ENCODE assay signal across 25 cellular contexts in the genomic region with DNA sequence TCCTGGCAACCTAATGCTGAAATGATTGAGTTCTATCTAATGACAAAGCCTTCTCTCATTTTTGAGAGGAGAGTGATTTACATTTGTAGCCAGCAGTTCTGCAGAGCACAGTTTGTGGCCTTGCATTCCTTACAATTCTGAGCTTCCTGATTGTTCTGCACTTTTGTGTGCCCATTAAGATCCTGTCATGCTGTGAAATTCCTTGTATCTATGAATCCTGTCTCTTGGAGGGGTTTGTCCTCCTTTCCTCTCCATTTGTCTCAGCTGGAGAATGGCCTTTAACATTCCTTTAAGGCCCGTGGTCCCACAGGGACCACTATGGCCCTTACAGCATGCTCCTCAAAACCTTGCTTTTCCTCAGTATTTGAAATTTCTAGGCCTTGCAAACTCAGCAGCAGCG. TPM values are rescaled to one million over a fixed set of nuclear protein-coding genes. Genes with fewer than 3 reads are reported as not detected.
DNase-seq lines count a peak whose midpoint lies in the region; ATAC-seq, FAIRE-seq and TF ChIP-seq lines count a peak whose summit lies in the region.
"Had no signal": no experiment of that assay in that cellular context is flagged by ENCODE, and none has a peak within 500 bp of the region (broad histone marks: within the 10 kb centered on the region; RNA-seq: fewer than 3 reads in every experiment).

No MANE protein-coding gene starts in this region.

- no peak overlapping the region for H2AFZ ChIP-seq in H9 (ENCODE audit: low read length)
- H2AFZ ChIP-seq in astrocyte (ENCODE audit: low read depth, low read length) = no peak overlapping the region

- H2BK12ac ChIP-seq in H9 (ENCODE audit: insufficient read length, low read depth, low read length) = peak overlapping the region; percentile 19

- no peaks in the 10 kb centered on the region for H3K36me3 ChIP-seq in astrocyte (ENCODE audit: insufficient read depth, low read length)
- no peaks in the 10 kb centered on the region; the same call in 1 of the 2 replicates for H3K36me3 ChIP-seq in iPS DF 6.9 (ENCODE audit: control insufficient read depth, insufficient read depth, low read length)
- H3K36me3 ChIP-seq: brain microvascular endothelial cell had no signal

- TF ChIP-seq CTCF in H9 (conservative IDR thresholded peaks at IDR 0.05) (no peak), astrocyte (IDR thresholded peaks at IDR 0.05; ENCODE audit: insufficient read depth, low read depth, low read length) (no peak)

- H4K8ac ChIP-seq in H9 (replicated peaks; ENCODE audit: insufficient read length, low read depth, low read length) = no peak overlapping the region

- H2BK15ac ChIP-seq in H9 (ENCODE audit: low read depth, low read length) = no peak overlapping the region

- no peak overlapping the region for H4K91ac ChIP-seq in H9 (ENCODE audit: insufficient read length, low read depth, low read length)

- H3K23ac ChIP-seq in H9 (ENCODE audit: insufficient read length, low read depth, low read length) = no peak overlapping the region

- H3K36me3 Mint-ChIP-seq in H9 (ENCODE audit: insufficient read depth in 1 of 3, low read depth in 3 of 3) (peaks cover 7 to 15% (median 11%) of the 10 kb centered on the region in 3 experiments; a peak in 6 of 7 replicates), astrocyte (ENCODE audit: low read depth, unreplicated experiment) (peaks cover 3% of the 10 kb centered on the region)

- DNase-seq in H9 = peak; percentile 59
- no peak for DNase-seq in astrocyte (ENCODE audit: low read depth)
- DNase-seq in iPS DF 6.9 (ENCODE audit: low read depth, low spot score) = peak; percentile 63
- peak; percentile 26 for DNase-seq in pons (ENCODE audit: low spot score)
- DNase-seq in NCI-H446 (lab: John Stamatoyannopoulos, UW) = no peak
- no peak for DNase-seq in activated CD4-positive, CD25-positive, alpha-beta regulatory T cell treated with anti-CD3 and anti-CD28 coated beads, Interleukin-2, amount 50 U/mL, for 72 hours
- DNase-seq in EL = no peak
- DNase-seq: activated CD4-positive, alpha-beta T cell treated with anti-CD3 and anti-CD28 coated beads, Interleukin-2, amount 50 U/mL, for 1 hour; activated CD8-positive, alpha-beta memory T cell treated with anti-CD3 and anti-CD28 coated beads, Interleukin-2, amount 50 U/mL, for 4 hours; brain microvascular endothelial cell; CD4-positive, alpha-beta T cell; DMS 273 treated with DMSO at 0.1 percent for 48 hours; GF-D8; left ventricle myocardium superior; NCI-H1105 treated with DMSO at 0.1 percent for 48 hours; NCI-H510A; spleen; stimulated activated CD4-positive, alpha-beta T cell treated with anti-CD3 and anti-CD28 coated beads, Interleukin-4, amount 100 ng/mL, for 24 hours; T-helper 2 cell had no signal

- peak overlapping the region; percentile 32 for H3K4me2 ChIP-seq in H9 (ENCODE audit: insufficient read depth, insufficient read length, low read length)
- no peak overlapping the region for H3K4me2 ChIP-seq in astrocyte (ENCODE audit: low read length)

- H3K4me1 Mint-ChIP-seq in H9 (peaks cover 72 to 75% of the 10 kb centered on the region in 2 experiments), astrocyte (ENCODE audit: low read depth, unreplicated experiment) (peaks cover 33% of the 10 kb centered on the region)

- no peak for ATAC-seq in GM21390 (IDR thresholded peaks at IDR 0.05; ENCODE audit: unreplicated experiment)
- ATAC-seq: activated T-helper 17 cell treated with anti-CD3 and anti-CD28 coated beads, Interleukin-2, amount 50 U/mL, for 72 hours had no signal

- no peak overlapping the region for H3K56ac ChIP-seq in H9 (ENCODE audit: insufficient read length, low read depth, low read length)

- H4K20me1 ChIP-seq in H9 (ENCODE audit: control insufficient read depth, insufficient read depth, insufficient read length) = no peaks in the 10 kb centered on the region
- H4K20me1 ChIP-seq in astrocyte (ENCODE audit: insufficient read depth, low read length) = peaks cover 58% of the 10 kb centered on the region

- peaks cover 23% of the 10 kb centered on the region for H3K4me1 ChIP-seq in H9 (ENCODE audit: insufficient read depth, low read length)
- no peaks in the 10 kb centered on the region for H3K4me1 ChIP-seq in astrocyte (ENCODE audit: insufficient read depth, low read length)
- H3K4me1 ChIP-seq in iPS DF 6.9 (ENCODE audit: control insufficient read depth, insufficient read depth, low read length) = peaks cover 2% of the 10 kb centered on the region

- no peaks in the 10 kb centered on the region for H3K9me3 ChIP-seq in H9 (ENCODE audit: control insufficient read depth, low read depth, low read length)
- H3K9me3 ChIP-seq in astrocyte (ENCODE audit: insufficient read depth, low read depth, low read length) = no peaks in the 10 kb centered on the region
- no peaks in the 10 kb centered on the region for H3K9me3 ChIP-seq in iPS DF 6.9 (ENCODE audit: control insufficient read depth, insufficient read depth, low read length)
- H3K9me3 ChIP-seq: spleen, tibial nerve had no signal

- no peak overlapping the region for H2BK5ac ChIP-seq in H9 (ENCODE audit: insufficient read length, low read length)

- no peaks in the 10 kb centered on the region for H3K27me3 ChIP-seq in H9 (ENCODE audit: insufficient read depth, low read length)
- no peaks in the 10 kb centered on the region for H3K27me3 ChIP-seq in astrocyte (ENCODE audit: insufficient read depth, low read length)
- H3K27me3 ChIP-seq in iPS DF 6.9 (ENCODE audit: control insufficient read depth, insufficient read depth, low read length) = no peaks in the 10 kb centered on the region
- H3K27me3 ChIP-seq: brain microvascular endothelial cell, spleen, tibial nerve had no signal

- H3K27ac Mint-ChIP-seq in H9 (peak overlapping the region; percentile 60 to 99 (median 78)), astrocyte (ENCODE audit: unreplicated experiment) (peak overlapping the region; percentile 54)
- H3K27ac Mint-ChIP-seq: activated naive CD8-positive, alpha-beta T cell; activated T-helper 17 cell treated with anti-CD3 and anti-CD28 coated beads, Interleukin-2, amount 50 U/mL, for 72 hours; CD4-positive, alpha-beta T cell; stimulated activated naive CD8-positive, alpha-beta T cell treated with anti-CD3 and anti-CD28 coated beads, Interleukin-15, Interleukin-2, amounts not matched to agents 100 ng/mL and 50 ng/mL, for 24 hours had no signal

- no peak overlapping the region for H2BK120ac ChIP-seq in H9 (ENCODE audit: low read depth, low read length, poor library complexity, severe bottlenecking)

- H3K9ac ChIP-seq in H9 (ENCODE audit: extremely low read depth, insufficient read length, low read length) = no peak overlapping the region
- H3K9ac ChIP-seq in astrocyte (ENCODE audit: low read length) = no peak overlapping the region

- no peak for FAIRE-seq in astrocyte (lab: Jason Lieb, UNC)
- FAIRE-seq: colon had no signal

- no peak overlapping the region for H3K4ac ChIP-seq in H9 (ENCODE audit: low read depth, low read length)

- H2BK20ac ChIP-seq in H9 (ENCODE audit: low read depth, low read length, poor library complexity, severe bottlenecking) = no peak overlapping the region

- H3K9me3 Mint-ChIP-seq in H9 (no peaks in the 10 kb centered on the region), astrocyte (ENCODE audit: unreplicated experiment) (no peaks in the 10 kb centered on the region)
- H3K9me3 Mint-ChIP-seq: activated T-helper 17 cell treated with anti-CD3 and anti-CD28 coated beads, Interleukin-2, amount 50 U/mL, for 72 hours; CD4-positive, alpha-beta T cell; stimulated activated naive CD8-positive, alpha-beta T cell treated with anti-CD3 and anti-CD28 coated beads, Interleukin-15, Interleukin-2, amounts not matched to agents 100 ng/mL and 50 ng/mL, for 24 hours had no signal

- no peak overlapping the region for H2AK5ac ChIP-seq in H9 (ENCODE audit: insufficient read length, low read length)

- H3K27me3 Mint-ChIP-seq in H9 (ENCODE audit: low read depth) (no peaks in the 10 kb centered on the region), astrocyte (ENCODE audit: low read depth, unreplicated experiment) (no peaks in the 10 kb centered on the region)
- H3K27me3 Mint-ChIP-seq: activated naive CD8-positive, alpha-beta T cell; activated T-helper 17 cell treated with anti-CD3 and anti-CD28 coated beads, Interleukin-2, amount 50 U/mL, for 72 hours; CD4-positive, alpha-beta T cell; stimulated activated naive CD8-positive, alpha-beta T cell treated with anti-CD3 and anti-CD28 coated beads, Interleukin-15, Interleukin-2, amounts not matched to agents 100 ng/mL and 50 ng/mL, for 24 hours had no signal

- no peak overlapping the region for H3K14ac ChIP-seq in H9 (ENCODE audit: insufficient read depth, low read length)

- H4K5ac ChIP-seq in H9 (ENCODE audit: insufficient read length, low read depth, low read length) = no peak overlapping the region

- no CpG with 5 or more reads among the region's 2 CpGs for WGBS in H9 (ENCODE audit: extremely low coverage, insufficient read length, low lambda C conversion rate)
- WGBS in iPS DF 6.9 (ENCODE audit: insufficient coverage, insufficient read length) = no CpG with 5 or more reads among the region's 2 CpGs

- no peak overlapping the region for H3K18ac ChIP-seq in H9 (ENCODE audit: insufficient read length, low read depth, low read length)

- H3K79me2 ChIP-seq in H9 (ENCODE audit: insufficient read depth, low read length) = peaks cover 30% of the 10 kb centered on the region; the same call in 1 of the 2 replicates
- H3K79me2 ChIP-seq in astrocyte (ENCODE audit: insufficient read depth, low read length) = peaks cover 59% of the 10 kb centered on the region

- no peak overlapping the region for H3K4me3 ChIP-seq in astrocyte (ENCODE audit: insufficient read depth, low read depth, low read length)
- no peak overlapping the region for H3K4me3 ChIP-seq in iPS DF 6.9 (ENCODE audit: low read length)
- H3K4me3 ChIP-seq: spleen, tibial nerve had no signal

- no peak overlapping the region for H3T11ph ChIP-seq in H9 (ENCODE audit: low read length)

- peak overlapping the region; percentile 94 for H3K27ac ChIP-seq in H9 (ENCODE audit: insufficient read length, low read depth, low read length)
- no peak overlapping the region for H3K27ac ChIP-seq in astrocyte (ENCODE audit: low read depth, low read length)
- peak overlapping the region; percentile 97 for H3K27ac ChIP-seq in iPS DF 6.9 (ENCODE audit: low read length)
- H3K27ac ChIP-seq: brain microvascular endothelial cell, spleen, tibial nerve had no signal

- H3K4me3 Mint-ChIP-seq in H9 (peak overlapping the region; percentile 5 to 56; a peak in 4 of 5 replicates), astrocyte (ENCODE audit: unreplicated experiment) (peak overlapping the region; percentile 40)
- H3K4me3 Mint-ChIP-seq: activated naive CD8-positive, alpha-beta T cell; activated T-helper 17 cell treated with anti-CD3 and anti-CD28 coated beads, Interleukin-2, amount 50 U/mL, for 72 hours; CD4-positive, alpha-beta T cell; stimulated activated naive CD8-positive, alpha-beta T cell treated with anti-CD3 and anti-CD28 coated beads, Interleukin-15, Interleukin-2, amounts not matched to agents 100 ng/mL and 50 ng/mL, for 24 hours had no signal

- no peaks in the 10 kb centered on the region for H3K23me2 ChIP-seq in H9 (ENCODE audit: insufficient read length, low read depth, low read length, poor library complexity, severe bottlenecking)

- H3K79me1 ChIP-seq in H9 (ENCODE audit: insufficient read depth, low read depth, low read length, poor library complexity, severe bottlenecking) = peaks cover 6% of the 10 kb centered on the region

RNA-seq across cellular contexts. Expression of a gene that starts 10.4 kb away (rescaled TPM):
- total RNA-seq in H9 (2021) (56.7 and 58.3 TPM in 2 replicates), astrocyte (34.6 and 38.7 TPM in 2 replicates)

Comparison
In these comparisons a context has a peak if more than half of its experiments do, and no peak if none do; other contexts are left out.
1. DNase-seq: peak in H9 (single experiment), iPS DF 6.9 (single experiment) and pons (single experiment); none in astrocyte (single experiment), NCI-H446 (0 of 2), activated CD4-positive, CD25-positive, alpha-beta regulatory T cell treated with anti-CD3 and anti-CD28 coated beads, Interleukin-2, amount 50 U/mL, for 72 hours (single experiment) and EL (single experiment).